Comparison of ENCODE assay signal across 8 cellular contexts in the genomic region with DNA sequence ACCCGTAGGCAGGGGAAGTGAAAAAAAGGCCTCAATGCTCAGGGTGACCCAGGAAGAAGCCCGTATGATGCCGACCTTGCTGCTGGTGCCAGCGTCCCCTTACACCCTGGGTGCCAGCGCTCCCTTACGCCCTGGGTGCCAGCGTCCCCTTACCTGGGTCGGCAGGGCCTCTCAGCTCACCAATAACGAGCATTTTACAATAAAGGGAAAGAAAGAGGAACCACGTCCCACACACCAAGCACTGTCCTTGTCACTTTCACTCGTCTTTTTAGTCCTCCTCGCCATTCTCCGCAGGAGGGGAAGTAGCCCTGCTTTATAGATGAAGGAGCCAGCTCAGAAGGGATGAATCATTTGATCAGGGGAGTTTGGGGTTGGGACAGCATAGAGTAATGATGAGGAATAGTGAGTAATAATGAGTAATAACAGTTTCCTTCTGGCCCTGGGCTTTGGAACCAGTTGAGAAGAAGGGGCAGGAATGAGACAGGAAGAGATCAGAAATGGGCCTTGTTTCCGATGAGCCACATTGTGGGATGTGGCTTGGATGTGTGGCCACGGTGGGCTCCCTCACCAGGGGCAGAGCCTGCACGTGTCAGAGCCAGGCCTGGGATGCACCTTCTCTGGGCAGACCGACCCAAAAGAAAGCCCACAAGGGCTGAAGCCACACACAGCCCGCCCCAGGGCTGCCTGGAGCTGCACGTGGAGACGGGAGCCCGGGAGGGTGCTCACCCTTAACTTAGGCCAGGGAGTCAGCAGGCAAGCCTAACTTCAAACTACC.
DNase-seq lines count a peak whose midpoint lies in the region; ATAC-seq and TF ChIP-seq lines count a peak whose summit lies in the region.

No MANE protein-coding gene starts in this region.

- no peak overlapping the region for H2BK120ac ChIP-seq in neuronal stem cell (ENCODE audit: low read depth, low read length)

- H3K27ac Mint-ChIP-seq in CD4-positive, CD25-positive, alpha-beta regulatory T cell = peak overlapping the region; percentile 68 to 78 (median 69)

- peak overlapping the region; percentile 24 for H3K18ac ChIP-seq in neuronal stem cell (ENCODE audit: low read length)

- no peak for DNase-seq in CD4-positive, CD25-positive, alpha-beta regulatory T cell
- DNase-seq in M059J (ENCODE audit: low read depth) (peak; percentile 99), adrenal gland (peak; percentile 33 to 72 (median 58)), neuronal stem cell (ENCODE audit: low spot score) (no peak), SHP77 treated with DMSO at 0.1 percent for 48 hours (lab: John Stamatoyannopoulos, UW) (no peak), NCI-H1694 treated with DMSO at 0.1 percent for 48 hours (lab: John Stamatoyannopoulos, UW) (no peak), NCI-H526 (lab: John Stamatoyannopoulos, UW) (no peak), DMS53 treated with DMSO at 0.1 percent for 48 hours (lab: John Stamatoyannopoulos, UW; ENCODE audit: unreplicated experiment) (no peak)

- no peaks in the 10 kb centered on the region for H3K79me1 ChIP-seq in neuronal stem cell (ENCODE audit: low read depth, low read length)

- H3K23ac ChIP-seq in neuronal stem cell (ENCODE audit: low read depth, low read length, poor library complexity) = peak overlapping the region; percentile 35

- H2BK15ac ChIP-seq in neuronal stem cell (ENCODE audit: low read length) = no peak overlapping the region

- intact Hi-C loops in adrenal gland (cut with DNase I) = no loop called here

- H3K27me3 ChIP-seq in CD4-positive, CD25-positive, alpha-beta regulatory T cell (ENCODE audit: control insufficient read depth, insufficient read depth, low read length) = no peaks in the 10 kb centered on the region
- H3K27me3 ChIP-seq in adrenal gland (no peaks in the 10 kb centered on the region), neuronal stem cell (ENCODE audit: control insufficient read depth in 3 of 3, insufficient read depth in 3 of 3, low read depth in 1 of 3, low read length in 3 of 3) (no peaks in the 10 kb centered on the region)

- H3K4me1 ChIP-seq in CD4-positive, CD25-positive, alpha-beta regulatory T cell (ENCODE audit: control insufficient read depth, insufficient read depth, low read length, poor library complexity, severe bottlenecking) = peaks cover 15% of the 10 kb centered on the region
- H3K4me1 ChIP-seq in adrenal gland (replicated peaks in 1 of 2) (peaks cover 27 to 28% of the 10 kb centered on the region in 2 donors), neuronal stem cell (ENCODE audit: control insufficient read depth in 2 of 2, insufficient read depth in 1 of 2, low read depth in 1 of 2, low read length in 2 of 2) (no peaks in the 10 kb centered on the region)

- H3K4me1 Mint-ChIP-seq in CD4-positive, CD25-positive, alpha-beta regulatory T cell = peaks cover 7 to 29% (median 14%) of the 10 kb centered on the region in 4 donors

- no peak overlapping the region for H2BK5ac ChIP-seq in neuronal stem cell (ENCODE audit: low read length)

- TF ChIP-seq POLR2A in adrenal gland (IDR thresholded peaks at IDR 0.05) = peak in 1 of 2 donors; percentile 52

- no peak overlapping the region for H3K4me2 ChIP-seq in neuronal stem cell (ENCODE audit: insufficient read depth, low read length, poor library complexity, severe bottlenecking)

- peak; percentile 35 to 47 for ATAC-seq in CD4-positive, CD25-positive, alpha-beta regulatory T cell (ENCODE audit: low read depth in 2 of 2)

- no peaks in the 10 kb centered on the region for H3K9me3 Mint-ChIP-seq in CD4-positive, CD25-positive, alpha-beta regulatory T cell

- no peak overlapping the region for H3K4me3 Mint-ChIP-seq in CD4-positive, CD25-positive, alpha-beta regulatory T cell

- no peak overlapping the region for H3K9ac ChIP-seq in neuronal stem cell (ENCODE audit: low read depth, low read length, poor library complexity)

- no peak overlapping the region for H2BK12ac ChIP-seq in neuronal stem cell (ENCODE audit: low read length)

- H4K91ac ChIP-seq in neuronal stem cell (ENCODE audit: low read depth, low read length, poor library complexity) = no peak overlapping the region

- no peak overlapping the region for H3K4me3 ChIP-seq in CD4-positive, CD25-positive, alpha-beta regulatory T cell (ENCODE audit: low read depth, low read length)
- H3K4me3 ChIP-seq in adrenal gland (no peak overlapping the region), neuronal stem cell (ENCODE audit: low read length in 2 of 2) (no peak overlapping the region)

- 52 to 61% (median 56%) methylated on average over 16 to 21 of the region's 21 CpGs for WGBS in adrenal gland, 4 donors
- WGBS in neuronal stem cell (ENCODE audit: extremely low coverage in 2 of 2, insufficient read length in 2 of 2, insufficient replicate concordance in 1 of 2), 2 donors = no CpG with 5 or more reads among the region's 21 CpGs

- no peaks in the 10 kb centered on the region for H3K36me3 ChIP-seq in CD4-positive, CD25-positive, alpha-beta regulatory T cell (ENCODE audit: control insufficient read depth, insufficient read depth, low read length)
- H3K36me3 ChIP-seq in adrenal gland (replicated peaks in 1 of 2) (no peaks in the 10 kb centered on the region), neuronal stem cell (replicated peaks in 1 of 2; ENCODE audit: control insufficient read depth in 2 of 2, insufficient read depth in 2 of 2, low read length in 2 of 2) (peaks cover 3 to 5% of the 10 kb centered on the region in 2 donors)

- no peak overlapping the region for H3K4ac ChIP-seq in neuronal stem cell (ENCODE audit: low read length)

- no peaks in the 10 kb centered on the region for H3K9me3 ChIP-seq in CD4-positive, CD25-positive, alpha-beta regulatory T cell (ENCODE audit: control insufficient read depth in 2 of 2, low read length in 2 of 2)
- H3K9me3 ChIP-seq in adrenal gland (replicated peaks in 1 of 3) = no peaks in the 10 kb centered on the region
- peaks cover 3 to 5% of the 10 kb centered on the region in 2 donors for H3K9me3 ChIP-seq in neuronal stem cell (replicated peaks in 1 of 2; ENCODE audit: control insufficient read depth in 2 of 2, insufficient read depth in 1 of 2, low read depth in 1 of 2, low read length in 2 of 2)

- no peak overlapping the region for H2AFZ ChIP-seq in neuronal stem cell (ENCODE audit: low read length)

- H4K8ac ChIP-seq in neuronal stem cell (ENCODE audit: low read depth, low read length) = no peak overlapping the region

- no peak overlapping the region for H3K14ac ChIP-seq in neuronal stem cell (ENCODE audit: low read length)

- H3K27me3 Mint-ChIP-seq in CD4-positive, CD25-positive, alpha-beta regulatory T cell = no peaks in the 10 kb centered on the region

- TF ChIP-seq CTCF in adrenal gland (IDR thresholded peaks at IDR 0.05) = no peak

- no peak overlapping the region for H2AK5ac ChIP-seq in neuronal stem cell (ENCODE audit: low read depth, low read length)

- H3K36me3 Mint-ChIP-seq in CD4-positive, CD25-positive, alpha-beta regulatory T cell = peaks cover 35% of the 10 kb centered on the region

- no peak overlapping the region for H3K27ac ChIP-seq in CD4-positive, CD25-positive, alpha-beta regulatory T cell (ENCODE audit: insufficient read depth, low read length, poor library complexity, severe bottlenecking)
- H3K27ac ChIP-seq in adrenal gland (peak overlapping the region; percentile 48 to 92 (median 85)), neuronal stem cell (replicated peaks; ENCODE audit: low read length) (no peak overlapping the region)

Comparison
In these comparisons a context has a peak if more than half of its experiments do, and no peak if none do; other contexts are left out.
1. DNase-seq: peak in M059J (single experiment) and adrenal gland (7 of 7); none in CD4-positive, CD25-positive, alpha-beta regulatory T cell (0 of 3), neuronal stem cell (single experiment), SHP77 treated with DMSO at 0.1 percent for 48 hours (single experiment), NCI-H1694 treated with DMSO at 0.1 percent for 48 hours (single experiment), NCI-H526 (0 of 2) and DMS53 treated with DMSO at 0.1 percent for 48 hours (single experiment).
2. H3K27ac ChIP-seq: peak in adrenal gland (5 of 5); none in CD4-positive, CD25-positive, alpha-beta regulatory T cell (single experiment) and neuronal stem cell (single experiment).